In genomic region chr15:51380999-51381806, GRCh38 we compare ENCODE assay signal across 8 cellular contexts. TPM values are rescaled to one million over a fixed set of nuclear protein-coding genes. Genes with fewer than 3 reads are reported as not detected.
DNase-seq lines count a peak whose midpoint lies in the region; ATAC-seq lines count a peak whose summit lies in the region.

No MANE protein-coding gene starts in this region.

- H2BK12ac ChIP-seq in trophoblast cell (ENCODE audit: low read length), result peak overlapping the region; percentile 90

- peaks cover 6% of the 10 kb centered on the region for H3K79me1 ChIP-seq in trophoblast cell (ENCODE audit: low read length)

- H3K23ac ChIP-seq in trophoblast cell (ENCODE audit: low read length), result no peak overlapping the region

- peak; percentile 90 for ATAC-seq in GM18867 (IDR thresholded peaks at IDR 0.05; ENCODE audit: unreplicated experiment)
- peak; percentile 77 for ATAC-seq in HG03103 (IDR thresholded peaks at IDR 0.05; ENCODE audit: low read depth, unreplicated experiment)
- ATAC-seq in Right ventricle myocardium superior (ENCODE audit: poor library complexity), result peak; percentile 96

- no peak overlapping the region for H3K4me3 Mint-ChIP-seq in activated T-helper 1 cell treated with anti-CD3 and anti-CD28 coated beads, Interleukin-12 subunit alpha, Interleukin-12 subunit beta, Interleukin-2, Interleukin-4 antibody, amounts not matched to agents 30 ng/mL and 10 ng/mL and 1 ng/mL, durations not matched to agents 14 hours and 24 hours and 36 hours

- H2BK5ac ChIP-seq in trophoblast cell (ENCODE audit: low read depth, low read length, poor library complexity), result no peak overlapping the region

- no peak overlapping the region for H3K9ac ChIP-seq in trophoblast cell (ENCODE audit: low read length)

- H2AFZ ChIP-seq in trophoblast cell (ENCODE audit: insufficient read depth, low read length, poor library complexity), result no peak overlapping the region

- no peak overlapping the region for H3K18ac ChIP-seq in trophoblast cell (ENCODE audit: low read length)

- no peaks in the 10 kb centered on the region for H3K9me3 Mint-ChIP-seq in activated T-helper 1 cell treated with anti-CD3 and anti-CD28 coated beads, Interleukin-12 subunit alpha, Interleukin-12 subunit beta, Interleukin-2, Interleukin-4 antibody, amounts not matched to agents 30 ng/mL and 10 ng/mL and 1 ng/mL, durations not matched to agents 14 hours and 24 hours and 36 hours

- no peak overlapping the region for H3K4ac ChIP-seq in trophoblast cell (ENCODE audit: low read depth, low read length)

- peak overlapping the region; percentile 59 for H2BK120ac ChIP-seq in trophoblast cell (ENCODE audit: insufficient read depth, low read length, poor library complexity)

- no peak overlapping the region for H3K27ac Mint-ChIP-seq in activated T-helper 1 cell treated with anti-CD3 and anti-CD28 coated beads, Interleukin-12 subunit alpha, Interleukin-12 subunit beta, Interleukin-2, Interleukin-4 antibody, amounts not matched to agents 30 ng/mL and 10 ng/mL and 1 ng/mL, durations not matched to agents 14 hours and 24 hours and 36 hours

- no peak overlapping the region for H2AK5ac ChIP-seq in trophoblast cell (ENCODE audit: low read length)

- no peak overlapping the region for H4K12ac ChIP-seq in trophoblast cell (ENCODE audit: low read depth, low read length)

- H3K4me1 Mint-ChIP-seq in activated T-helper 1 cell treated with anti-CD3 and anti-CD28 coated beads, Interleukin-12 subunit alpha, Interleukin-12 subunit beta, Interleukin-2, Interleukin-4 antibody, amounts not matched to agents 30 ng/mL and 10 ng/mL and 1 ng/mL, durations not matched to agents 14 hours and 24 hours and 36 hours (ENCODE audit: low read depth), result no peaks in the 10 kb centered on the region

- H3K27ac ChIP-seq in trophoblast cell (ENCODE audit: low read depth, low read length), result no peak overlapping the region

- H3K79me2 ChIP-seq in trophoblast cell (ENCODE audit: control insufficient read depth, insufficient read depth, low read length, poor library complexity), result no peaks in the 10 kb centered on the region

- no peak overlapping the region for H4K8ac ChIP-seq in trophoblast cell (ENCODE audit: low read depth, low read length)

- no CpG with 5 or more reads among the region's 14 CpGs for WGBS in trophoblast cell (ENCODE audit: extremely low coverage, insufficient coverage, insufficient read length)

- peaks cover 0 to 5% of the 10 kb centered on the region in 2 experiments for H3K36me3 ChIP-seq in trophoblast cell (ENCODE audit: control insufficient read depth in 1 of 2, insufficient read depth in 2 of 2, low read length in 2 of 2)

- peak overlapping the region; percentile 80 for H4K91ac ChIP-seq in trophoblast cell (ENCODE audit: low read depth, low read length)

- peak; percentile 87 for DNase-seq in COR-L47 (lab: John Stamatoyannopoulos, UW)
- DNase-seq in NCI-H2227 (lab: John Stamatoyannopoulos, UW; ENCODE audit: unreplicated experiment), result peak; percentile 68
- DNase-seq in activated T-helper 1 cell treated with anti-CD3 and anti-CD28 coated beads, Interleukin-12 subunit alpha, Interleukin-12 subunit beta, Interleukin-2, Interleukin-4 antibody, amounts not matched to agents 30 ng/mL and 10 ng/mL and 1 ng/mL, durations not matched to agents 14 hours and 24 hours and 36 hours (ENCODE audit: low spot score), result peak; percentile 2
- DNase-seq in Right ventricle myocardium superior, result peak; percentile 47
- peak; percentile 52 to 90 for DNase-seq in trophoblast cell
- DNase-seq in central memory CD4-positive, alpha-beta T cell, result no peak

- intact Hi-C loops in activated T-helper 1 cell treated with anti-CD3 and anti-CD28 coated beads, Interleukin-12 subunit alpha, Interleukin-12 subunit beta, Interleukin-2, Interleukin-4 antibody, amounts not matched to agents 30 ng/mL and 10 ng/mL and 1 ng/mL, durations not matched to agents 14 hours and 24 hours and 36 hours (cut with micrococcal nuclease), result loop anchor here (1.0 to 2.0 kb wide), 3 partner anchors 98 to 218 kb away; no protein-coding TSS in a partner anchor
- intact Hi-C loops in Right ventricle myocardium superior (cut with DNase I), result loop anchor here (2.0 to 10.0 kb wide), 2 partner anchors 98 to 216 kb away; no protein-coding TSS in a partner anchor

- no peak overlapping the region for H3K14ac ChIP-seq in trophoblast cell (ENCODE audit: low read length)

- no peaks in the 10 kb centered on the region for H3K36me3 Mint-ChIP-seq in activated T-helper 1 cell treated with anti-CD3 and anti-CD28 coated beads, Interleukin-12 subunit alpha, Interleukin-12 subunit beta, Interleukin-2, Interleukin-4 antibody, amounts not matched to agents 30 ng/mL and 10 ng/mL and 1 ng/mL, durations not matched to agents 14 hours and 24 hours and 36 hours (ENCODE audit: low read depth)

- H3K4me1 ChIP-seq in trophoblast cell (ENCODE audit: control insufficient read depth in 1 of 2, insufficient read depth in 2 of 2, low read length in 2 of 2), result no peaks in the 10 kb centered on the region

- H3K27me3 Mint-ChIP-seq in activated T-helper 1 cell treated with anti-CD3 and anti-CD28 coated beads, Interleukin-12 subunit alpha, Interleukin-12 subunit beta, Interleukin-2, Interleukin-4 antibody, amounts not matched to agents 30 ng/mL and 10 ng/mL and 1 ng/mL, durations not matched to agents 14 hours and 24 hours and 36 hours (ENCODE audit: insufficient read depth), result peaks cover 3% of the 10 kb centered on the region

- no peaks in the 10 kb centered on the region for H3K27me3 ChIP-seq in trophoblast cell (ENCODE audit: insufficient read depth, low read length)

- H3K9me3 ChIP-seq in trophoblast cell (ENCODE audit: insufficient read depth, low read depth, low read length), result peaks cover 2% of the 10 kb centered on the region

- no peak overlapping the region for H3K4me3 ChIP-seq in trophoblast cell (ENCODE audit: low read depth, low read length)

- H3K4me2 ChIP-seq in trophoblast cell (ENCODE audit: low read length), result no peak overlapping the region

RNA-seq across cellular contexts. Expression of gene GLDN, which starts 39.7 kb away (rescaled TPM):
- total RNA-seq in activated T-helper 1 cell treated with anti-CD3 and anti-CD28 coated beads, Interleukin-12 subunit alpha, Interleukin-12 subunit beta, Interleukin-2, Interleukin-4 antibody, amounts not matched to agents 30 ng/mL and 10 ng/mL and 1 ng/mL, durations not matched to agents 14 hours and 24 hours and 36 hours, result 0.15 TPM in 1 of 2 replicates, not detected in the other
- 9.1 TPM for total RNA-seq in Right ventricle myocardium superior
- polyA plus RNA-seq in trophoblast cell (2013), result 10.9 and 12.0 TPM in 2 replicates

RNA-seq across cellular contexts. Expression of gene CYP19A1, which starts 42.8 kb away (rescaled TPM):
- 0.23 and 0.24 TPM in 2 replicates for total RNA-seq in activated T-helper 1 cell treated with anti-CD3 and anti-CD28 coated beads, Interleukin-12 subunit alpha, Interleukin-12 subunit beta, Interleukin-2, Interleukin-4 antibody, amounts not matched to agents 30 ng/mL and 10 ng/mL and 1 ng/mL, durations not matched to agents 14 hours and 24 hours and 36 hours
- 0.19 TPM for total RNA-seq in Right ventricle myocardium superior
- polyA plus RNA-seq in trophoblast cell (2013), result 819 and 922 TPM in 2 replicates
